1 cellular context compared by ENCODE assay signal in genomic region chr2:127052068-127052770, GRCh38.
TF ChIP-seq lines count a peak whose summit lies in the region.

No MANE protein-coding gene starts in this region.

TF ChIP-seq in SK-N-SH, 30 proteins besides CTCF, POLR2A, EP300 and RAD21 (continued from another document):
- TF ChIP-seq ZBTB33 (IDR thresholded peaks at IDR 0.05; ENCODE audit: borderline replicate concordance, low read depth) (no peak), TCF12 (IDR thresholded peaks at IDR 0.05) (no peak), EZH2phosphoT487 (IDR thresholded peaks at IDR 0.05; ENCODE audit: borderline replicate concordance, low read depth) (no peak), GATA2 (CRISPR knock-in tag; IDR thresholded peaks at IDR 0.05) (no peak), TAF1 (IDR thresholded peaks at IDR 0.05; ENCODE audit: borderline replicate concordance, low read depth, low read length) (no peak), SIN3A (IDR thresholded peaks at IDR 0.05; ENCODE audit: borderline replicate concordance, low read depth, low read length) (no peak), JUND (IDR thresholded peaks at IDR 0.05) (no peak)
- TF ChIP-seq, protein P1, sequence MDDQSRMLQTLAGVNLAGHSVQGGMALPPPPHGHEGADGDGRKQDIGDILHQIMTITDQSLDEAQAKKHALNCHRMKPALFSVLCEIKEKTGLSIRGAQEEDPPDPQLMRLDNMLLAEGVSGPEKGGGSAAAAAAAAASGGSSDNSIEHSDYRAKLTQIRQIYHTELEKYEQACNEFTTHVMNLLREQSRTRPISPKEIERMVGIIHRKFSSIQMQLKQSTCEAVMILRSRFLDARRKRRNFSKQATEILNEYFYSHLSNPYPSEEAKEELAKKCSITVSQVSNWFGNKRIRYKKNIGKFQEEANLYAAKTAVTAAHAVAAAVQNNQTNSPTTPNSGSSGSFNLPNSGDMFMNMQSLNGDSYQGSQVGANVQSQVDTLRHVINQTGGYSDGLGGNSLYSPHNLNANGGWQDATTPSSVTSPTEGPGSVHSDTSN (IDR thresholded peaks at IDR 0.05) = no peak
- TF ChIP-seq, protein P2, sequence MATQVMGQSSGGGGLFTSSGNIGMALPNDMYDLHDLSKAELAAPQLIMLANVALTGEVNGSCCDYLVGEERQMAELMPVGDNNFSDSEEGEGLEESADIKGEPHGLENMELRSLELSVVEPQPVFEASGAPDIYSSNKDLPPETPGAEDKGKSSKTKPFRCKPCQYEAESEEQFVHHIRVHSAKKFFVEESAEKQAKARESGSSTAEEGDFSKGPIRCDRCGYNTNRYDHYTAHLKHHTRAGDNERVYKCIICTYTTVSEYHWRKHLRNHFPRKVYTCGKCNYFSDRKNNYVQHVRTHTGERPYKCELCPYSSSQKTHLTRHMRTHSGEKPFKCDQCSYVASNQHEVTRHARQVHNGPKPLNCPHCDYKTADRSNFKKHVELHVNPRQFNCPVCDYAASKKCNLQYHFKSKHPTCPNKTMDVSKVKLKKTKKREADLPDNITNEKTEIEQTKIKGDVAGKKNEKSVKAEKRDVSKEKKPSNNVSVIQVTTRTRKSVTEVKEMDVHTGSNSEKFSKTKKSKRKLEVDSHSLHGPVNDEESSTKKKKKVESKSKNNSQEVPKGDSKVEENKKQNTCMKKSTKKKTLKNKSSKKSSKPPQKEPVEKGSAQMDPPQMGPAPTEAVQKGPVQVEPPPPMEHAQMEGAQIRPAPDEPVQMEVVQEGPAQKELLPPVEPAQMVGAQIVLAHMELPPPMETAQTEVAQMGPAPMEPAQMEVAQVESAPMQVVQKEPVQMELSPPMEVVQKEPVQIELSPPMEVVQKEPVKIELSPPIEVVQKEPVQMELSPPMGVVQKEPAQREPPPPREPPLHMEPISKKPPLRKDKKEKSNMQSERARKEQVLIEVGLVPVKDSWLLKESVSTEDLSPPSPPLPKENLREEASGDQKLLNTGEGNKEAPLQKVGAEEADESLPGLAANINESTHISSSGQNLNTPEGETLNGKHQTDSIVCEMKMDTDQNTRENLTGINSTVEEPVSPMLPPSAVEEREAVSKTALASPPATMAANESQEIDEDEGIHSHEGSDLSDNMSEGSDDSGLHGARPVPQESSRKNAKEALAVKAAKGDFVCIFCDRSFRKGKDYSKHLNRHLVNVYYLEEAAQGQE (IDR thresholded peaks at IDR 0.05; ENCODE audit: low read depth, low read length) = no peak
